Comparison of ENCODE assay signal across 11 cellular contexts in the genomic region with DNA sequence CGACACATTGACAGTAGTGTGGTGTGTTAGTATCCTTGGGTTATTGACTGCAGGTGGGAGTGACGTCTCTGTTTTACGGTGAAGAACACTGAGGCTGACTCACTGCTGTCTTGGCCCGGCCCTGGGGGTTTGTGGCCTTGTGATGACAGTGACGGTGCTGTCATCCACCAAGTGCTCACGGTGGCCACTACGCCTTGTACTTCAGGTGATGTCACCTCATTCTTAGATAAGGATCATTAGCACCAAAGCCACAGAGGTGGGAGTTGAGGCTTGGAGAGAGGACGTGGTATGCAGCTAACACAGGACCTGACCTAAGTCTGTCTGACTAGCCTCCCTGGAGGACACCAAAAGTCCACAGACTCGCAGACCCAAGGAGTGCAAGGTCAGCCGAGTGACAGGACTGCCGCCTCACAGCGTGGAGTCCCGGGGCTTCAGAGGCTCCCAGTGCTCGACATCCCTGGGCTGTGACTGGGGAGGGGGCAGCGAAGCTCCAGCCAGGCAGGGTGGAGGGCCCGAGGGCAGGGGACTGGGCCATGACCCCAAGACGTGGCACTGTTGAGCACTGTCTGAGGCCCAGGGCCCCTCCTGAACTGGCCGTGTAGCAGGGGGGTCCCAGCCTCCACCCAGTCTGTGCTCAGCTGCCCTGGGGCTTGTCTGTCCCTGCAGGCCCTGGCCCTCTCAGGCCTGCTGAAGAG. TPM values are rescaled to one million over a fixed set of nuclear protein-coding genes. Genes with fewer than 3 reads are reported as not detected.
DNase-seq lines count a peak whose midpoint lies in the region; ATAC-seq lines count a peak whose summit lies in the region.
"Had no signal": no experiment of that assay in that cellular context is flagged by ENCODE, and none has a peak within 500 bp of the region (broad histone marks: within the 10 kb centered on the region; RNA-seq: fewer than 3 reads in every experiment).

No MANE protein-coding gene starts in this region.

- DNase-seq in activated T-cell treated with anti-CD3 and anti-CD28 coated beads for 24 hours (ENCODE audit: low read depth) (peak; percentile 16), activated T-cell treated with anti-CD3 and anti-CD28 coated beads for 48 hours (ENCODE audit: low read depth) (peak; percentile 53), kidney glomerular epithelial cell (lab: John Stamatoyannopoulos, UW) (peak; percentile 68), G401 (ENCODE audit: low spot score) (no peak), H7 (no peak), SHP77 (lab: John Stamatoyannopoulos, UW) (no peak)
- DNase-seq in activated T-cell treated with anti-CD3 and anti-CD28 coated beads, Interleukin-2, amount 50 U/mL, for 1 hour: no peak
- DNase-seq: heart right ventricle, naive B cell, NCI-H526 had no signal

- H3K27ac Mint-ChIP-seq in stimulated activated memory B cell treated with anti-CD40 and anti-IgM and Interleukin-4, amounts not matched to agents 10 μg/mL and 1 μg/mL and 100 μg/mL, for 72 hours: no peak overlapping the region
- H3K27ac Mint-ChIP-seq: naive B cell had no signal

- in situ Hi-C loops in G401 (cut with HindIII; ENCODE audit: low sequenced_read_pairs): no loop called here

- H3K27me3 Mint-ChIP-seq in stimulated activated memory B cell treated with anti-CD40 and anti-IgM and Interleukin-4, amounts not matched to agents 10 μg/mL and 1 μg/mL and 100 μg/mL, for 72 hours: no peaks in the 10 kb centered on the region
- H3K27me3 Mint-ChIP-seq: naive B cell had no signal

- H3K4me1 Mint-ChIP-seq in stimulated activated memory B cell treated with anti-CD40 and anti-IgM and Interleukin-4, amounts not matched to agents 10 μg/mL and 1 μg/mL and 100 μg/mL, for 72 hours: peaks cover 7% of the 10 kb centered on the region

- peak; percentile 72 for ATAC-seq in stimulated activated memory B cell treated with anti-CD40 and anti-IgM and Interleukin-4, amounts not matched to agents 10 μg/mL and 1 μg/mL and 100 μg/mL, for 72 hours
- ATAC-seq: heart right ventricle had no signal

- no peaks in the 10 kb centered on the region for H3K9me3 Mint-ChIP-seq in stimulated activated memory B cell treated with anti-CD40 and anti-IgM and Interleukin-4, amounts not matched to agents 10 μg/mL and 1 μg/mL and 100 μg/mL, for 72 hours
- H3K9me3 Mint-ChIP-seq: naive B cell had no signal

- H3K4me3 Mint-ChIP-seq in stimulated activated memory B cell treated with anti-CD40 and anti-IgM and Interleukin-4, amounts not matched to agents 10 μg/mL and 1 μg/mL and 100 μg/mL, for 72 hours: no peak overlapping the region
- H3K4me3 Mint-ChIP-seq: naive B cell had no signal

- no peaks in the 10 kb centered on the region for H3K27me3 ChIP-seq in H7 (ENCODE audit: control insufficient read depth, insufficient read depth, low read length)
- H3K27me3 ChIP-seq: heart right ventricle had no signal

- H3K36me3 Mint-ChIP-seq in stimulated activated memory B cell treated with anti-CD40 and anti-IgM and Interleukin-4, amounts not matched to agents 10 μg/mL and 1 μg/mL and 100 μg/mL, for 72 hours: peaks cover 44% of the 10 kb centered on the region
- H3K36me3 Mint-ChIP-seq: naive B cell had no signal

- H3K36me3 ChIP-seq in H7 (replicated peaks; ENCODE audit: control insufficient read depth, insufficient read depth, low read length): no peaks in the 10 kb centered on the region; the same call in 1 of the 2 replicates

- no peak overlapping the region for H3K4me3 ChIP-seq in H7 (ENCODE audit: insufficient read depth, low read depth, low read length)
- H3K4me3 ChIP-seq: heart right ventricle had no signal

RNA-seq across cellular contexts. Expression of gene NAT10, which starts 56.5 kb away (rescaled TPM):
- 83.1 and 87.9 TPM in 2 replicates for total RNA-seq in G401 (2014; rRNA removed; shearing (Covaris generic))
- total RNA-seq in H7 (2014; rRNA removed; shearing (Covaris generic)): 50.2 and 55.5 TPM in 2 replicates

Comparison
In these comparisons a context has a peak if more than half of its experiments do, and no peak if none do; other contexts are left out.
1. DNase-seq: peak in activated T-cell treated with anti-CD3 and anti-CD28 coated beads for 24 hours (single experiment), activated T-cell treated with anti-CD3 and anti-CD28 coated beads for 48 hours (single experiment) and kidney glomerular epithelial cell (single experiment); none in activated T-cell treated with anti-CD3 and anti-CD28 coated beads, Interleukin-2, amount 50 U/mL, for 1 hour (single experiment), G401 (single experiment), H7 (single experiment) and SHP77 (0 of 2).